In genomic region chr4:168743131-168743530, GRCh38 we compare ENCODE assay signal across 19 cellular contexts.
"Had no signal": no experiment of that assay in that cellular context is flagged by ENCODE, and none has a peak within 500 bp of the region (broad histone marks: within the 10 kb centered on the region; RNA-seq: fewer than 3 reads in every experiment).

No MANE protein-coding gene starts in this region.

- H3K9me3 Mint-ChIP-seq: activated naive CD4-positive, alpha-beta T cell treated with anti-CD3 and anti-CD28 coated beads, Interleukin-2, amount 50 U/mL, for 72 hours; activated T-helper 1 cell treated with anti-CD3 and anti-CD28 coated beads, Interleukin-12 subunit alpha, Interleukin-12 subunit beta, Interleukin-2, Interleukin-4 antibody, amounts not matched to agents 30 ng/mL and 10 ng/mL and 1 ng/mL, durations not matched to agents 14 hours and 24 hours and 36 hours; natural killer cell; T-helper 2 cell treated with Interferon-gamma antibody and Interleukin-4, amounts not matched to agents 5 μg/mL and 100 μg/mL, for 36 hours had no signal

- H3K4me1 Mint-ChIP-seq: natural killer cell had no signal

- FAIRE-seq: bronchial epithelial cell, endothelial cell of umbilical vein, TTC549 had no signal

- ATAC-seq: activated naive CD4-positive, alpha-beta T cell treated with anti-CD3 and anti-CD28 coated beads, Interleukin-2, amount 50 U/mL, for 72 hours; natural killer cell had no signal

- H3K27me3 ChIP-seq: adrenal gland, esophagus muscularis mucosa, stomach had no signal

- H3K36me3 Mint-ChIP-seq: activated naive CD4-positive, alpha-beta T cell treated with anti-CD3 and anti-CD28 coated beads, Interleukin-2, amount 50 U/mL, for 72 hours; natural killer cell had no signal

- H3K9me3 ChIP-seq: adrenal gland, esophagus muscularis mucosa, psoas muscle, stomach had no signal

- H3K4me3 ChIP-seq: adrenal gland, esophagus muscularis mucosa, psoas muscle, skin epidermis, stomach had no signal

- H3K27me3 Mint-ChIP-seq: type B pancreatic cell had no signal

- H3K27ac Mint-ChIP-seq: activated naive CD4-positive, alpha-beta T cell treated with anti-CD3 and anti-CD28 coated beads, Interleukin-2, amount 50 U/mL, for 72 hours; activated T-helper 1 cell treated with anti-CD3 and anti-CD28 coated beads, Interleukin-12 subunit alpha, Interleukin-12 subunit beta, Interleukin-2, Interleukin-4 antibody, amounts not matched to agents 30 ng/mL and 10 ng/mL and 1 ng/mL, durations not matched to agents 14 hours and 24 hours and 36 hours; natural killer cell; T-helper 2 cell treated with Interferon-gamma antibody and Interleukin-4, amounts not matched to agents 5 μg/mL and 100 μg/mL, for 36 hours; type B pancreatic cell had no signal

- H3K4me3 Mint-ChIP-seq: activated T-helper 1 cell treated with anti-CD3 and anti-CD28 coated beads, Interleukin-12 subunit alpha, Interleukin-12 subunit beta, Interleukin-2, Interleukin-4 antibody, amounts not matched to agents 30 ng/mL and 10 ng/mL and 1 ng/mL, durations not matched to agents 14 hours and 24 hours and 36 hours; natural killer cell; T-helper 2 cell treated with Interferon-gamma antibody and Interleukin-4, amounts not matched to agents 5 μg/mL and 100 μg/mL, for 36 hours; type B pancreatic cell had no signal

- H3K36me3 ChIP-seq: adrenal gland, esophagus muscularis mucosa, stomach had no signal

- DNase-seq: activated CD4-positive, alpha-beta T cell treated with anti-CD3 and anti-CD28 coated beads, Interleukin-2, amount 50 U/mL, for 4 hours; activated gamma-delta T cell treated with Interleukin-2 at 50 U/mL for 16 hours; effector memory CD4-positive, alpha-beta T cell; natural killer cell; nucleus accumbens; psoas muscle; right cardiac atrium; stimulated activated CD4-positive, alpha-beta T cell treated with anti-CD3 and anti-CD28 coated beads, Interleukin-4, amount 100 ng/mL, for 1 hour; stomach had no signal

- H3K27ac ChIP-seq: psoas muscle had no signal

- H3K4me1 ChIP-seq: adrenal gland had no signal
